Comparison of ENCODE assay signal across 32 cellular contexts in genomic region chr10:37478381-37478780, GRCh38.
"Had no signal": no experiment of that assay in that cellular context is flagged by ENCODE, and none has a peak within 500 bp of the region (broad histone marks: within the 10 kb centered on the region; RNA-seq: fewer than 3 reads in every experiment).

No MANE protein-coding gene starts in this region.

- H3K4me2 ChIP-seq: PC-9 had no signal

- H3K4me3 ChIP-seq: PC-9 had no signal

- H2AFZ ChIP-seq: PC-9 had no signal

- DNase-seq: activated CD4-positive, alpha-beta memory T cell treated with anti-CD3 and anti-CD28 coated beads, Interleukin-2, amount 10 ng/mL, durations not matched to agents 7 days and 5 days; activated CD4-positive, alpha-beta T cell treated with anti-CD3 and anti-CD28 coated beads for 1 hour; activated CD4-positive, alpha-beta T cell treated with anti-CD3 and anti-CD28 coated beads for 48 hours; activated CD4-positive, CD25-positive, alpha-beta regulatory T cell; activated CD8-positive, alpha-beta memory T cell treated with anti-CD3 and anti-CD28 coated beads for 24 hours; activated CD8-positive, alpha-beta memory T cell treated with anti-CD3 and anti-CD28 coated beads, Interleukin-2, amount 10 ng/mL, durations not matched to agents 7 days and 5 days; activated CD8-positive, alpha-beta memory T cell treated with anti-CD3 and anti-CD28 coated beads, Interleukin-2, amount 50 U/mL, for 48 hours; activated effector memory CD4-positive, alpha-beta T cell treated with Interleukin-2 at 50 U/mL for 16 hours; activated naive CD4-positive, alpha-beta T cell treated with anti-CD3 and anti-CD28 coated beads, Interleukin-2, amount 10 ng/mL, durations not matched to agents 7 days and 5 days; activated naive CD8-positive, alpha-beta T cell treated with anti-CD3 and anti-CD28 coated beads, Interleukin-2, amount 50 U/mL, for 24 hours; activated T-cell treated with anti-CD3 and anti-CD28 coated beads, Interleukin-2, amount 50 U/mL, for 48 hours; anterior cingulate cortex; caudate nucleus; Kasumi-1; KG1; NCI-H1105; NCI-H1417 treated with DMSO at 0.1 percent for 48 hours; NCI-H187 treated with DMSO at 0.1 percent for 48 hours; NCI-H2081; NCI-H2227 treated with DMSO at 0.1 percent for 48 hours; NCI-H446; NCI-H510A treated with DMSO at 0.1 percent for 48 hours; NCI-H526 treated with DMSO at 0.1 percent for 48 hours; NCI-H774; NK-92 treated with Interleukin-12 subunit alpha and Interleukin-12 subunit beta, amount 100 ng/mL, for 24 hours; PC-9; SIG-M5; SW 1271; T-helper 1 cell; T-helper 2 cell; T-helper 9 cell had no signal

- H3K27ac ChIP-seq: PC-9, VCaP had no signal
